17 cellular contexts compared by ENCODE assay signal in the genomic region with DNA sequence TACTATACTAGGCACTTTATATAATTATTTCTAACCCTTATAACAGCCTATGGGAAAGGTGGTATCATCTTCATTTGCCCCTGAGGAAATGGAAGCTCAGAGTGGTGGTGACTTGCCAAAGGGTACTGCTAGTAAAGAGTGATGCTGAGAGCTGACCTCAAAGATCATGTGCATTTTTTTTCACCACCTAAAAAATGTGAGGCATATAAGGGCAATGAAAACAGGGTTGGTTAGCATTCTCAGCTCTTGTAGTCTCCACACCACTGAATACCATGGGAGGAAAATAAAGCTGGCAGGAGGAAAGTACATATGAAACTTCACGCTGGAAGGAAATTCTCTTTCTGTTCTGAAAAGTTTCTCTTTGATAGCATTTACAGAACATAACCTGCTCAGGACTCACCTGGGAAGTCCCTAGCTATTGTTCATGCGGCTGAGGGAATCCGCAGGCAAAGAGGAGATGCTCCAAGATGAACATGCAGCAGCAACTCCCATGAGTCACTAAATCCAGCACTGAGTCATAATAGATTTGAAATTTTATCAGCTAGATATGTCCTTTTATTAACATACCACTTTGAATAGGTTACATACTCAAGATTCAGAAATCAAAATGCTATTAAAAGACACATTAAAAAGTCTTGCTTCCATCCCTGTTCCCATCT. TPM values are rescaled to one million over a fixed set of nuclear protein-coding genes. Genes with fewer than 3 reads are reported as not detected.
A peak's percentile ranks its signal among the peaks of the same experiment; 100 is the strongest.
DNase-seq lines count a peak whose midpoint lies in the region; ATAC-seq and TF ChIP-seq lines count a peak whose summit lies in the region.
"Had no signal": no experiment of that assay in that cellular context is flagged by ENCODE, and none has a peak within 500 bp of the region (broad histone marks: within the 10 kb centered on the region; RNA-seq: fewer than 3 reads in every experiment).

No MANE protein-coding gene starts in this region.

- H3K4me3 Mint-ChIP-seq in progenitor cell of endocrine pancreas (ENCODE audit: low read depth) = no peak overlapping the region
- H3K4me3 Mint-ChIP-seq: activated CD4-positive, alpha-beta T cell treated with anti-CD3 and anti-CD28 coated beads for 36 hours; activated T-cell treated with anti-CD3 and anti-CD28 coated beads, Interleukin-2, amount 50 U/mL, for 4 hours; T-helper 17 cell had no signal

- peaks cover 3% of the 10 kb centered on the region; the same call in 1 of the 2 replicates for H3K4me1 ChIP-seq in Panc1 (ENCODE audit: control insufficient read depth, insufficient read depth, low read length)
- H3K4me1 ChIP-seq: ascending aorta, BLaER1, heart right ventricle, thyroid gland had no signal

- in situ Hi-C loops in Panc1 (cut with HindIII; ENCODE audit: low pct_unique_long_range_greater_than_20kb, low sequenced_read_pairs) = no loop called here

- no peak overlapping the region for H3K4me3 ChIP-seq in Panc1 (ENCODE audit: low read depth in 2 of 2, low read length in 2 of 2)
- H3K4me3 ChIP-seq: ascending aorta, BLaER1, heart right ventricle, thyroid gland had no signal

- no peaks in the 10 kb centered on the region for H3K27me3 Mint-ChIP-seq in progenitor cell of endocrine pancreas
- H3K27me3 Mint-ChIP-seq: activated CD4-positive, alpha-beta T cell treated with anti-CD3 and anti-CD28 coated beads for 36 hours; T-helper 17 cell had no signal

- H3K27me3 ChIP-seq in Panc1 (ENCODE audit: control insufficient read depth, insufficient read depth, low read length) = no peaks in the 10 kb centered on the region
- H3K27me3 ChIP-seq: ascending aorta, BLaER1, heart right ventricle, thyroid gland had no signal

- H3K9me3 Mint-ChIP-seq in progenitor cell of endocrine pancreas (ENCODE audit: low read depth) = no peaks in the 10 kb centered on the region
- H3K9me3 Mint-ChIP-seq: activated T-cell treated with anti-CD3 and anti-CD28 coated beads, Interleukin-2, amount 50 U/mL, for 4 hours had no signal

- no peaks in the 10 kb centered on the region for H3K9me3 ChIP-seq in Panc1 (ENCODE audit: control insufficient read depth, insufficient read depth, low read depth, low read length)
- H3K9me3 ChIP-seq: ascending aorta, BLaER1, heart right ventricle, thyroid gland had no signal

- intact Hi-C loops in Panc1 (cut with micrococcal nuclease; ENCODE audit: unreplicated experiment) = no loop called here

- POLR2A ChIA-PET in Panc1 (lab: Charles Lee) = interaction anchor here (0.5 to 0.6 kb wide), 2 partner anchors 18 to 94 kb away, joined by 5 to 9 read pairs; no protein-coding TSS in a partner anchor

- no peaks in the 10 kb centered on the region for H3K36me3 ChIP-seq in Panc1 (ENCODE audit: control insufficient read depth, insufficient read depth, low read length)
- H3K36me3 ChIP-seq: thyroid gland had no signal

- DNase-seq in EH (ENCODE audit: low read depth) = peak; percentile 58
- DNase-seq in Panc1 (ENCODE audit: low read depth, low spot score) = no peak
- DNase-seq in caudate nucleus (lab: John Stamatoyannopoulos, UW) = peak in 19 of 61 donors; percentile 1 to 62 (median 6)
- peak; percentile 10 for DNase-seq in myocyte (ENCODE audit: low read depth)
- DNase-seq in SIG-M5 (lab: John Stamatoyannopoulos, UW) = no peak
- DNase-seq in activated CD8-positive, alpha-beta memory T cell treated with anti-CD3 and anti-CD28 coated beads for 24 hours = no peak
- DNase-seq in progenitor cell of endocrine pancreas (ENCODE audit: low spot score, unreplicated experiment) = no peak
- no peak for DNase-seq in SW 1271 (lab: John Stamatoyannopoulos, UW)
- DNase-seq: activated CD4-positive, alpha-beta T cell treated with anti-CD3 and anti-CD28 coated beads for 36 hours; activated T-cell treated with anti-CD3 and anti-CD28 coated beads, Interleukin-2, amount 50 U/mL, for 4 hours; DMS79; heart right ventricle; NCI-H1092; T-helper 17 cell; thyroid gland had no signal

- H3K27ac Mint-ChIP-seq in progenitor cell of endocrine pancreas = no peak overlapping the region
- H3K27ac Mint-ChIP-seq: activated CD4-positive, alpha-beta T cell treated with anti-CD3 and anti-CD28 coated beads for 36 hours; T-helper 17 cell had no signal

- ATAC-seq in Panc1 = 0 out of 2 replicates have a peak, but pooled peaks have one; percentile 52
- ATAC-seq: activated CD4-positive, alpha-beta T cell treated with anti-CD3 and anti-CD28 coated beads for 36 hours; activated T-cell treated with anti-CD3 and anti-CD28 coated beads, Interleukin-2, amount 50 U/mL, for 4 hours; heart right ventricle; T-helper 17 cell had no signal

- no peaks in the 10 kb centered on the region for H3K4me1 Mint-ChIP-seq in progenitor cell of endocrine pancreas (ENCODE audit: low read depth)
- H3K4me1 Mint-ChIP-seq: T-helper 17 cell had no signal

- BruUV-seq in Panc1 (replicated peaks; lab: Mats Ljungman, UMichigan) = no TSS peak

- peaks cover 9% of the 10 kb centered on the region for H3K36me3 Mint-ChIP-seq in progenitor cell of endocrine pancreas (ENCODE audit: insufficient read depth)

- H3K27ac ChIP-seq in Panc1 (ENCODE audit: low read length) = no peak overlapping the region
- H3K27ac ChIP-seq in caudate nucleus (ENCODE audit: low read depth, low read length) = peak overlapping the region; percentile 33
- H3K27ac ChIP-seq: ascending aorta, BLaER1, heart right ventricle, thyroid gland had no signal

- CTCF ChIA-PET in Panc1 (lab: Charles Lee) = no interaction called here

- no peak for TF ChIP-seq CTCF in Panc1 (IDR thresholded peaks at IDR 0.05)
- TF ChIP-seq CTCF in progenitor cell of endocrine pancreas (IDR thresholded peaks at IDR 0.05; ENCODE audit: unreplicated experiment) = no peak

RNA-seq across cellular contexts. Expression of gene FAIM, which starts 17.3 kb away (rescaled TPM):
- 18.8 TPM for total RNA-seq in Panc1 (2021; ENCODE audit: unreplicated experiment)
- polyA plus RNA-seq in Panc1 (2012; ENCODE audit: insufficient read length) = 15.6 TPM
- total RNA-seq in myocyte = 3.2 and 3.6 TPM in 2 replicates
- 2.6 TPM for polyA plus RNA-seq in myocyte (2012)
- total RNA-seq in progenitor cell of endocrine pancreas = 24.1 and 24.6 TPM in 2 replicates

RNA-seq across cellular contexts. Expression of gene CEP70, which starts 31.8 kb away (rescaled TPM):
- total RNA-seq in Panc1 (2021; ENCODE audit: unreplicated experiment) (64.5 TPM), myocyte (17.1 and 18.6 TPM in 2 replicates), progenitor cell of endocrine pancreas (55.7 and 61.9 TPM in 2 replicates)
- polyA plus RNA-seq in Panc1 (2012; ENCODE audit: insufficient read length) = 22.8 TPM
- polyA plus RNA-seq in myocyte (2012) = 4.0 TPM

Comparison
In these comparisons a context has a peak if more than half of its experiments do, and no peak if none do; other contexts are left out.
1. DNase-seq: peak in EH (single experiment) and myocyte (single experiment); none in Panc1 (single experiment), SIG-M5 (single experiment), activated CD8-positive, alpha-beta memory T cell treated with anti-CD3 and anti-CD28 coated beads for 24 hours (single experiment), progenitor cell of endocrine pancreas (single experiment) and SW 1271 (0 of 2).